Comparison of ENCODE assay signal across 28 cellular contexts in the genomic region with DNA sequence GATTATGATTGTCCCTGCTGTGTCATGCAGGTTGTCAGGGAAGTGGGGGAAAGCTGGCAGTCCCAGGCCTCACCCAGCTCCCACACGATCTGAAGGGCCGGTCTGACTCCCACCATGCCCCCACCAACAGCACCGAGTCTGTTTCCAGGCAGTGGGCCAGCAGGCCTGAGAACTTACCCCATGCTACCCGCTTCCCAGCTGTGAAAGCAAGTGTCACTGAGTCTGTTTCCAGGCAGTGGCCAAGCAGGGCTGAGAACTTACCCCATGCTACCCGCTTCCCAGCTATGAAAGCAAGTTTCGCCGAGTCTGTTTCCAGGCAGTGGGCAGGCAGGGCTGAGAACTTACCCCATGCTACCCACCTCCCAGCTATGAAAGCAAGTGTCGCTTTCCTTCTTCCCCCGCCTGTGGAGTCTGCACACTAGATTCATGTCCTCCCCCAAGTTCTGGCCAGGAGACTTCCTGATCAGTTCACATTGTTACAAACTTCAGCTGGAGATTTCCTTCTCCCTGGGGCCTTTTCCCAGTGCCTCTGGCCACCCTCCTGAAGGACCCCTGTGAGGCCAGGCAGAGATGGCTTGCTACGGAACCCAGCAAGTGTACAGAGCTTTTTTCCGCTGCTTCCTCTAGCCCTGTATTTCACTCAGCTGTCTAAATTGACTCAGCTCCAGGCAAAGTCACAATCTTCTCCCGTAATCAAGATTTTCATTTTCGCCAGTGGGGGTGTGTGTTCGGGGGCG.
DNase-seq lines count a peak whose midpoint lies in the region; ATAC-seq and TF ChIP-seq lines count a peak whose summit lies in the region.
"Had no signal": no experiment of that assay in that cellular context is flagged by ENCODE, and none has a peak within 500 bp of the region (broad histone marks: within the 10 kb centered on the region; RNA-seq: fewer than 3 reads in every experiment).

No MANE protein-coding gene starts in this region.

- H3K4me1 Mint-ChIP-seq in MCF 10A (ENCODE audit: insufficient read depth, unreplicated experiment), result no peaks in the 10 kb centered on the region
- H3K4me1 Mint-ChIP-seq in neural progenitor cell, result peaks cover 10% of the 10 kb centered on the region
- H3K4me1 Mint-ChIP-seq in HFFc6 (ENCODE audit: low read depth), result no peaks in the 10 kb centered on the region
- H3K4me1 Mint-ChIP-seq: B cell, naive B cell had no signal

- H3K27me3 Mint-ChIP-seq in MCF 10A (ENCODE audit: insufficient read depth, unreplicated experiment) (no peaks in the 10 kb centered on the region), neural progenitor cell (ENCODE audit: insufficient read depth, low read depth) (no peaks in the 10 kb centered on the region), HFFc6 (ENCODE audit: insufficient read depth) (no peaks in the 10 kb centered on the region; the same call in 1 of the 2 replicates)
- H3K27me3 Mint-ChIP-seq: activated CD4-positive, alpha-beta T cell treated with anti-CD3 and anti-CD28 coated beads for 36 hours; activated T-cell treated with anti-CD3 and anti-CD28 coated beads, Interleukin-2, amount 50 U/mL, for 24 hours; B cell; naive B cell had no signal

- no peak for DNase-seq in breast epithelium (ENCODE audit: low spot score in 2 of 2)
- DNase-seq in MCF 10A (ENCODE audit: unreplicated experiment), result no peak
- DNase-seq in dorsolateral prefrontal cortex, result peak in 6 of 10 donors; percentile 14 to 51 (median 38)
- DNase-seq in neural progenitor cell (ENCODE audit: low spot score), result no peak
- no peak for DNase-seq in aorta
- DNase-seq in HFFc6, result no peak
- DNase-seq in tibial nerve (ENCODE audit: low spot score in 2 of 2), result no peak
- DNase-seq: activated CD8-positive, alpha-beta memory T cell treated with anti-CD3 and anti-CD28 coated beads for 24 hours; activated naive CD4-positive, alpha-beta T cell; activated T-cell treated with anti-CD3 and anti-CD28 coated beads, Interleukin-2, amount 50 U/mL, for 24 hours; amniotic stem cell; DMS53; GDM1; naive B cell; NCI-H1048; NCI-H187; NCI-H748 treated with DMSO at 0.1 percent for 48 hours; retina; stimulated activated CD4-positive, alpha-beta T cell treated with anti-CD3 and anti-CD28 coated beads, Interleukin-4, amount 100 ng/mL, for 24 hours; stimulated activated naive CD4-positive, alpha-beta T cell; T-helper 1 cell; thyroid gland had no signal

- no TSS peak for BruUV-seq in MCF 10A (replicated peaks; lab: Mats Ljungman, UMichigan)

- peak overlapping the region; percentile 4 to 51 (median 36) for H3K4me3 ChIP-seq in breast epithelium
- H3K4me3 ChIP-seq in dorsolateral prefrontal cortex, result peak overlapping the region in 51 of 59 donors; percentile 1 to 55 (median 32)
- H3K4me3 ChIP-seq in neural progenitor cell, result no peak overlapping the region
- H3K4me3 ChIP-seq in aorta (ENCODE audit: low read length in 2 of 2), result no peak overlapping the region
- H3K4me3 ChIP-seq in tibial nerve, result no peak overlapping the region
- H3K4me3 ChIP-seq: thyroid gland had no signal

- TF ChIP-seq EP300 in tibial nerve (IDR thresholded peaks at IDR 0.05), result no peak

- no peaks in the 10 kb centered on the region for H3K27me3 ChIP-seq in breast epithelium
- H3K27me3 ChIP-seq in dorsolateral prefrontal cortex, result no peaks in the 10 kb centered on the region
- H3K27me3 ChIP-seq in neural progenitor cell, result no peaks in the 10 kb centered on the region
- no peaks in the 10 kb centered on the region for H3K27me3 ChIP-seq in aorta (ENCODE audit: control insufficient read depth in 1 of 2, insufficient read depth in 2 of 2, low read length in 1 of 2)
- H3K27me3 ChIP-seq in tibial nerve, result no peaks in the 10 kb centered on the region
- H3K27me3 ChIP-seq: thyroid gland had no signal

- H3K27ac ChIP-seq in breast epithelium, result peak overlapping the region in 1 of 2 donors; percentile 49
- peak overlapping the region in 53 of 59 donors; percentile 1 to 80 (median 55) for H3K27ac ChIP-seq in dorsolateral prefrontal cortex
- no peak overlapping the region for H3K27ac ChIP-seq in neural progenitor cell
- no peak overlapping the region for H3K27ac ChIP-seq in aorta (ENCODE audit: low read depth in 1 of 2, low read length in 2 of 2)
- H3K27ac ChIP-seq in tibial nerve, result peak overlapping the region in 1 of 4 donors; percentile 27
- H3K27ac ChIP-seq: 22Rv1, HL-60, thyroid gland had no signal

- no peak overlapping the region for H2AFZ ChIP-seq in neural progenitor cell (replicated peaks)

- H3K79me2 ChIP-seq in neural progenitor cell (ENCODE audit: low read depth), result no peaks in the 10 kb centered on the region

- H3K4me3 Mint-ChIP-seq in MCF 10A (ENCODE audit: unreplicated experiment) (no peak overlapping the region), neural progenitor cell (no peak overlapping the region), HFFc6 (no peak overlapping the region)
- H3K4me3 Mint-ChIP-seq: activated CD4-positive, alpha-beta T cell treated with anti-CD3 and anti-CD28 coated beads for 36 hours; activated T-cell treated with anti-CD3 and anti-CD28 coated beads, Interleukin-2, amount 50 U/mL, for 24 hours; B cell; naive B cell had no signal

- TF ChIP-seq CTCF in breast epithelium (IDR thresholded peaks at IDR 0.05), result no peak
- TF ChIP-seq CTCF in MCF 10A (IDR thresholded peaks at IDR 0.05; ENCODE audit: unreplicated experiment), result no peak
- TF ChIP-seq CTCF in dorsolateral prefrontal cortex (IDR thresholded peaks at IDR 0.05 in 54 of 56, conservative IDR thresholded peaks at IDR 0.05 in 2 of 56; ENCODE audit: low read depth in 1 of 56, partially characterized antibody in 56 of 56), result no peak
- no peak for TF ChIP-seq CTCF in neural progenitor cell (IDR thresholded peaks at IDR 0.05)
- TF ChIP-seq CTCF in HFFc6 (IDR thresholded peaks at IDR 0.05), result no peak
- TF ChIP-seq CTCF in tibial nerve (IDR thresholded peaks at IDR 0.05), result no peak

- H3K36me3 Mint-ChIP-seq in MCF 10A (ENCODE audit: insufficient read depth, unreplicated experiment) (no peaks in the 10 kb centered on the region), neural progenitor cell (peaks cover 4% of the 10 kb centered on the region), HFFc6 (ENCODE audit: low read depth) (peaks cover 9% of the 10 kb centered on the region)

- no peaks in the 10 kb centered on the region for H3F3A ChIP-seq in neural progenitor cell (ENCODE audit: low read depth)

- H3K27ac Mint-ChIP-seq in MCF 10A (ENCODE audit: low read depth, unreplicated experiment) (no peak overlapping the region), neural progenitor cell (peak overlapping the region; percentile 67), HFFc6 (no peak overlapping the region)
- H3K27ac Mint-ChIP-seq: activated CD4-positive, alpha-beta T cell treated with anti-CD3 and anti-CD28 coated beads for 36 hours; activated T-cell treated with anti-CD3 and anti-CD28 coated beads, Interleukin-2, amount 50 U/mL, for 24 hours; B cell; naive B cell had no signal

- H3K9ac ChIP-seq in neural progenitor cell, result no peak overlapping the region

- H3K4me1 ChIP-seq in breast epithelium (no peaks in the 10 kb centered on the region), neural progenitor cell (peaks cover 2% of the 10 kb centered on the region), aorta (ENCODE audit: control insufficient read depth in 1 of 2, insufficient read depth in 2 of 2, low read length in 2 of 2) (no peaks in the 10 kb centered on the region), tibial nerve (no peaks in the 10 kb centered on the region)
- H3K4me1 ChIP-seq: thyroid gland had no signal

- H3K9me3 Mint-ChIP-seq in MCF 10A (ENCODE audit: unreplicated experiment), result no peaks in the 10 kb centered on the region
- H3K9me3 Mint-ChIP-seq in neural progenitor cell, result peaks cover 22% of the 10 kb centered on the region
- H3K9me3 Mint-ChIP-seq in HFFc6, result peaks cover 66% of the 10 kb centered on the region

- POLR2A ChIA-PET in MCF 10A (lab: Yijun Ruan, JAX), result interaction anchor here (0.6 kb wide), 1 partner anchor 561 kb away, joined by 3 read pairs; no protein-coding TSS in a partner anchor

- CTCF ChIA-PET in MCF 10A (lab: Yijun Ruan, JAX), result interaction anchor here (0.8 kb wide), 1 partner anchor 36 kb away, joined by 3 read pairs; no protein-coding TSS in a partner anchor

- no peak overlapping the region for H3K4me2 ChIP-seq in neural progenitor cell

- intact Hi-C loops in breast epithelium (cut with DNase I; ENCODE audit: low total_unique reads), result no loop called here
- intact Hi-C loops in MCF 10A (cut with micrococcal nuclease), result no loop called here
- intact Hi-C loops in dorsolateral prefrontal cortex (cut with DNase I), result loop anchor here in 1 of 2 donors (10.0 kb wide), 1 partner anchor 437 kb away; the partner anchor contains the start of gene TMTC2
- intact Hi-C loops in aorta (cut with DNase I), result no loop called here

- ATAC-seq in aorta (ENCODE audit: low FRiP score) (peak; percentile 48), GM18519 (IDR thresholded peaks at IDR 0.05; ENCODE audit: low FRiP score, unreplicated experiment) (no peak)
- ATAC-seq: HepG2 had no signal

- no peaks in the 10 kb centered on the region for H3K36me3 ChIP-seq in breast epithelium
- H3K36me3 ChIP-seq in neural progenitor cell, result no peaks in the 10 kb centered on the region
- no peaks in the 10 kb centered on the region for H3K36me3 ChIP-seq in aorta (ENCODE audit: control insufficient read depth in 1 of 2, insufficient read depth in 2 of 2, low read length in 1 of 2)
- no peaks in the 10 kb centered on the region for H3K36me3 ChIP-seq in tibial nerve
- H3K36me3 ChIP-seq: thyroid gland had no signal

- H4K20me1 ChIP-seq in neural progenitor cell (ENCODE audit: low read depth), result no peaks in the 10 kb centered on the region

- no peaks in the 10 kb centered on the region for H3K9me3 ChIP-seq in breast epithelium
- peaks cover 7% of the 10 kb centered on the region for H3K9me3 ChIP-seq in neural progenitor cell (ENCODE audit: low read depth)
- no peaks in the 10 kb centered on the region for H3K9me3 ChIP-seq in aorta (ENCODE audit: control insufficient read depth, low read length)
- H3K9me3 ChIP-seq in tibial nerve, result peaks cover 0 to 6% (median 0%) of the 10 kb centered on the region in 4 donors
- H3K9me3 ChIP-seq: thyroid gland had no signal

- no peak for TF ChIP-seq POLR2A in breast epithelium (IDR thresholded peaks at IDR 0.05)
- TF ChIP-seq POLR2A in tibial nerve (IDR thresholded peaks at IDR 0.05), result no peak

- WGBS in aorta, 2 donors, result 78 to 86% methylated on average over 15 of the region's 15 CpGs
- WGBS in tibial nerve, 2 donors, result 85 to 99% methylated on average over 11 to 15 of the region's 15 CpGs

Comparison
In these comparisons a context has a peak if more than half of its experiments do, and no peak if none do; other contexts are left out.
1. DNase-seq: peak in dorsolateral prefrontal cortex (6 of 10); none in breast epithelium (0 of 2), MCF 10A (single experiment), neural progenitor cell (single experiment), aorta (0 of 2), HFFc6 (single experiment) and tibial nerve (0 of 2).
2. H3K27ac ChIP-seq: peak in dorsolateral prefrontal cortex (53 of 59); none in neural progenitor cell (single experiment) and aorta (0 of 2).
3. H3K4me3 ChIP-seq: peak in breast epithelium (3 of 3) and dorsolateral prefrontal cortex (51 of 59); none in neural progenitor cell (single experiment), aorta (0 of 2) and tibial nerve (0 of 4).